In genomic region chr11:45647329-45647728, GRCh38 we compare ENCODE assay signal across 16 cellular contexts. TPM values are rescaled to one million over a fixed set of nuclear protein-coding genes. Genes with fewer than 3 reads are reported as not detected.
DNase-seq lines count a peak whose midpoint lies in the region; ATAC-seq and TF ChIP-seq lines count a peak whose summit lies in the region.
"Had no signal": no experiment of that assay in that cellular context is flagged by ENCODE, and none has a peak within 500 bp of the region (broad histone marks: within the 10 kb centered on the region; RNA-seq: fewer than 3 reads in every experiment).

No MANE protein-coding gene starts in this region.

- no peak overlapping the region for H3K27ac Mint-ChIP-seq in activated CD8-positive, alpha-beta memory T cell treated with anti-CD3 and anti-CD28 coated beads, Interleukin-2, amount 10 ng/mL, durations not matched to agents 7 days and 5 days
- H3K27ac Mint-ChIP-seq in activated naive CD8-positive, alpha-beta T cell treated with anti-CD3 and anti-CD28 coated beads, Interleukin-2, amount 50 U/mL, for 24 hours = no peak overlapping the region
- H3K27ac Mint-ChIP-seq in activated naive CD8-positive, alpha-beta T cell treated with anti-CD3 and anti-CD28 coated beads for 36 hours = no peak overlapping the region
- peak overlapping the region; percentile 90 for H3K27ac Mint-ChIP-seq in endothelial cell (ENCODE audit: unreplicated experiment)
- no peak overlapping the region for H3K27ac Mint-ChIP-seq in stimulated activated effector memory CD8-positive, alpha-beta T cell treated with anti-CD3 and anti-CD28 coated beads, Interleukin-12 subunit alpha, Interleukin-12 subunit beta, amount 100 ng/mL, for 72 hours
- H3K27ac Mint-ChIP-seq: CD4-positive, CD25-positive, alpha-beta regulatory T cell; CD8-positive, alpha-beta memory T cell; H9 had no signal

- no peaks in the 10 kb centered on the region for H3K9me3 Mint-ChIP-seq in activated CD8-positive, alpha-beta memory T cell treated with anti-CD3 and anti-CD28 coated beads, Interleukin-2, amount 10 ng/mL, durations not matched to agents 7 days and 5 days (ENCODE audit: low read depth)
- H3K9me3 Mint-ChIP-seq in activated naive CD8-positive, alpha-beta T cell treated with anti-CD3 and anti-CD28 coated beads, Interleukin-2, amount 50 U/mL, for 24 hours = no peaks in the 10 kb centered on the region
- no peaks in the 10 kb centered on the region for H3K9me3 Mint-ChIP-seq in activated naive CD8-positive, alpha-beta T cell treated with anti-CD3 and anti-CD28 coated beads for 36 hours
- H3K9me3 Mint-ChIP-seq in endothelial cell (ENCODE audit: unreplicated experiment) = no peaks in the 10 kb centered on the region
- no peaks in the 10 kb centered on the region for H3K9me3 Mint-ChIP-seq in stimulated activated effector memory CD8-positive, alpha-beta T cell treated with anti-CD3 and anti-CD28 coated beads, Interleukin-12 subunit alpha, Interleukin-12 subunit beta, amount 100 ng/mL, for 72 hours

- intact Hi-C loops in Right ventricle myocardium inferior (cut with DNase I) = no loop called here

- ATAC-seq in activated CD8-positive, alpha-beta memory T cell treated with anti-CD3 and anti-CD28 coated beads, Interleukin-2, amount 10 ng/mL, durations not matched to agents 7 days and 5 days = no peak
- peak; percentile 50 for ATAC-seq in activated naive CD8-positive, alpha-beta T cell treated with anti-CD3 and anti-CD28 coated beads, Interleukin-2, amount 50 U/mL, for 24 hours
- ATAC-seq in stimulated activated effector memory CD8-positive, alpha-beta T cell treated with anti-CD3 and anti-CD28 coated beads, Interleukin-12 subunit alpha, Interleukin-12 subunit beta, amount 100 ng/mL, for 72 hours = peak; percentile 51
- ATAC-seq in Right ventricle myocardium inferior = no peak

- H3K27me3 Mint-ChIP-seq in activated CD8-positive, alpha-beta memory T cell treated with anti-CD3 and anti-CD28 coated beads, Interleukin-2, amount 10 ng/mL, durations not matched to agents 7 days and 5 days = peaks cover 29% of the 10 kb centered on the region
- H3K27me3 Mint-ChIP-seq in activated naive CD8-positive, alpha-beta T cell treated with anti-CD3 and anti-CD28 coated beads, Interleukin-2, amount 50 U/mL, for 24 hours = peaks cover 6% of the 10 kb centered on the region
- H3K27me3 Mint-ChIP-seq in activated naive CD8-positive, alpha-beta T cell treated with anti-CD3 and anti-CD28 coated beads for 36 hours = peaks cover 46% of the 10 kb centered on the region
- H3K27me3 Mint-ChIP-seq in endothelial cell (ENCODE audit: unreplicated experiment) = peaks cover 24% of the 10 kb centered on the region

- H3K4me3 Mint-ChIP-seq in activated CD8-positive, alpha-beta memory T cell treated with anti-CD3 and anti-CD28 coated beads, Interleukin-2, amount 10 ng/mL, durations not matched to agents 7 days and 5 days = no peak overlapping the region
- no peak overlapping the region for H3K4me3 Mint-ChIP-seq in activated naive CD8-positive, alpha-beta T cell treated with anti-CD3 and anti-CD28 coated beads, Interleukin-2, amount 50 U/mL, for 24 hours
- H3K4me3 Mint-ChIP-seq in activated naive CD8-positive, alpha-beta T cell treated with anti-CD3 and anti-CD28 coated beads for 36 hours = no peak overlapping the region
- H3K4me3 Mint-ChIP-seq in endothelial cell (ENCODE audit: unreplicated experiment) = peak overlapping the region; percentile 82
- no peak overlapping the region for H3K4me3 Mint-ChIP-seq in stimulated activated effector memory CD8-positive, alpha-beta T cell treated with anti-CD3 and anti-CD28 coated beads, Interleukin-12 subunit alpha, Interleukin-12 subunit beta, amount 100 ng/mL, for 72 hours
- H3K4me3 Mint-ChIP-seq: CD4-positive, CD25-positive, alpha-beta regulatory T cell; CD8-positive, alpha-beta memory T cell; H9 had no signal

- H3K4me1 Mint-ChIP-seq in activated CD8-positive, alpha-beta memory T cell treated with anti-CD3 and anti-CD28 coated beads, Interleukin-2, amount 10 ng/mL, durations not matched to agents 7 days and 5 days = peaks cover 4% of the 10 kb centered on the region
- peaks cover 9% of the 10 kb centered on the region for H3K4me1 Mint-ChIP-seq in activated naive CD8-positive, alpha-beta T cell treated with anti-CD3 and anti-CD28 coated beads, Interleukin-2, amount 50 U/mL, for 24 hours
- H3K4me1 Mint-ChIP-seq in activated naive CD8-positive, alpha-beta T cell treated with anti-CD3 and anti-CD28 coated beads for 36 hours = peaks cover 5% of the 10 kb centered on the region
- H3K4me1 Mint-ChIP-seq in endothelial cell (ENCODE audit: unreplicated experiment) = peaks cover 67% of the 10 kb centered on the region
- no peaks in the 10 kb centered on the region for H3K4me1 Mint-ChIP-seq in stimulated activated effector memory CD8-positive, alpha-beta T cell treated with anti-CD3 and anti-CD28 coated beads, Interleukin-12 subunit alpha, Interleukin-12 subunit beta, amount 100 ng/mL, for 72 hours

- no peaks in the 10 kb centered on the region for H3K36me3 Mint-ChIP-seq in activated CD8-positive, alpha-beta memory T cell treated with anti-CD3 and anti-CD28 coated beads, Interleukin-2, amount 10 ng/mL, durations not matched to agents 7 days and 5 days
- H3K36me3 Mint-ChIP-seq in activated naive CD8-positive, alpha-beta T cell treated with anti-CD3 and anti-CD28 coated beads, Interleukin-2, amount 50 U/mL, for 24 hours (ENCODE audit: low read depth) = no peaks in the 10 kb centered on the region
- H3K36me3 Mint-ChIP-seq in activated naive CD8-positive, alpha-beta T cell treated with anti-CD3 and anti-CD28 coated beads for 36 hours = no peaks in the 10 kb centered on the region
- peaks cover 38% of the 10 kb centered on the region for H3K36me3 Mint-ChIP-seq in endothelial cell (ENCODE audit: low read depth, unreplicated experiment)
- H3K36me3 Mint-ChIP-seq in stimulated activated effector memory CD8-positive, alpha-beta T cell treated with anti-CD3 and anti-CD28 coated beads, Interleukin-12 subunit alpha, Interleukin-12 subunit beta, amount 100 ng/mL, for 72 hours = no peaks in the 10 kb centered on the region
- H3K36me3 Mint-ChIP-seq: CD4-positive, CD25-positive, alpha-beta regulatory T cell; CD8-positive, alpha-beta memory T cell had no signal

- CTCF ChIA-PET in activated CD8-positive, alpha-beta memory T cell treated with anti-CD3 and anti-CD28 coated beads, Interleukin-2, amount 10 ng/mL, durations not matched to agents 7 days and 5 days (lab: Charles Lee) = interaction anchor here (1.9 kb wide), 1 partner anchor 124 kb away, joined by 4 read pairs; no protein-coding TSS in a partner anchor

- peak; percentile 33 for DNase-seq in activated CD8-positive, alpha-beta memory T cell treated with anti-CD3 and anti-CD28 coated beads, Interleukin-2, amount 10 ng/mL, durations not matched to agents 7 days and 5 days
- no peak for DNase-seq in activated CD8-positive, alpha-beta memory T cell treated with anti-CD3 and anti-CD28 coated beads for 24 hours
- no peak for DNase-seq in activated naive CD8-positive, alpha-beta T cell treated with anti-CD3 and anti-CD28 coated beads, Interleukin-2, amount 50 U/mL, for 24 hours
- no peak for DNase-seq in activated naive CD8-positive, alpha-beta T cell treated with anti-CD3 and anti-CD28 coated beads for 36 hours
- DNase-seq in endothelial cell (ENCODE audit: low spot score) (no peak), Right ventricle myocardium inferior (ENCODE audit: missing footprints) (no peak)
- DNase-seq in stimulated activated effector memory CD8-positive, alpha-beta T cell treated with anti-CD3 and anti-CD28 coated beads, Interleukin-12 subunit alpha, Interleukin-12 subunit beta, amount 100 ng/mL, for 72 hours (ENCODE audit: low spot score in 2 of 2) = peak in 1 of 2 donors; percentile 39
- DNase-seq: BE2C, C1 segment of cervical spinal cord, COR-L47, DMS 273 treated with DMSO at 0.1 percent for 48 hours, DND-41 had no signal

- no peak for TF ChIP-seq CTCF in endothelial cell (IDR thresholded peaks at IDR 0.05; ENCODE audit: unreplicated experiment)

RNA-seq across cellular contexts. Expression of gene CHST1, which starts 18.1 kb away (rescaled TPM):
- total RNA-seq in activated CD8-positive, alpha-beta memory T cell treated with anti-CD3 and anti-CD28 coated beads, Interleukin-2, amount 10 ng/mL, durations not matched to agents 7 days and 5 days = under 1 TPM in 1 of 2 experiments, not detected in 1; 0.35 TPM
- total RNA-seq in activated naive CD8-positive, alpha-beta T cell treated with anti-CD3 and anti-CD28 coated beads for 36 hours = not detected
- total RNA-seq in endothelial cell (ENCODE audit: unreplicated experiment) = 275 TPM
- 3.2 TPM for total RNA-seq in Right ventricle myocardium inferior
- total RNA-seq: G401 had no signal

Comparison
In these comparisons a context has a peak if more than half of its experiments do, and no peak if none do; other contexts are left out.
1. ATAC-seq: peak in activated naive CD8-positive, alpha-beta T cell treated with anti-CD3 and anti-CD28 coated beads, Interleukin-2, amount 50 U/mL, for 24 hours (single experiment) and stimulated activated effector memory CD8-positive, alpha-beta T cell treated with anti-CD3 and anti-CD28 coated beads, Interleukin-12 subunit alpha, Interleukin-12 subunit beta, amount 100 ng/mL, for 72 hours (single experiment); none in activated CD8-positive, alpha-beta memory T cell treated with anti-CD3 and anti-CD28 coated beads, Interleukin-2, amount 10 ng/mL, durations not matched to agents 7 days and 5 days (single experiment) and Right ventricle myocardium inferior (single experiment).
2. RNA of gene CHST1, which starts 18.1 kb away (total RNA-seq): 275 TPM in endothelial cell (single experiment); 3.2 TPM in Right ventricle myocardium inferior (single experiment), 0.35 TPM in activated CD8-positive, alpha-beta memory T cell treated with anti-CD3 and anti-CD28 coated beads, Interleukin-2, amount 10 ng/mL, durations not matched to agents 7 days and 5 days and not detected in activated naive CD8-positive, alpha-beta T cell treated with anti-CD3 and anti-CD28 coated beads for 36 hours; every median in the first group is over 10 times any median in the second.